Comparison of ENCODE assay signal across 36 cellular contexts in the genomic region with DNA sequence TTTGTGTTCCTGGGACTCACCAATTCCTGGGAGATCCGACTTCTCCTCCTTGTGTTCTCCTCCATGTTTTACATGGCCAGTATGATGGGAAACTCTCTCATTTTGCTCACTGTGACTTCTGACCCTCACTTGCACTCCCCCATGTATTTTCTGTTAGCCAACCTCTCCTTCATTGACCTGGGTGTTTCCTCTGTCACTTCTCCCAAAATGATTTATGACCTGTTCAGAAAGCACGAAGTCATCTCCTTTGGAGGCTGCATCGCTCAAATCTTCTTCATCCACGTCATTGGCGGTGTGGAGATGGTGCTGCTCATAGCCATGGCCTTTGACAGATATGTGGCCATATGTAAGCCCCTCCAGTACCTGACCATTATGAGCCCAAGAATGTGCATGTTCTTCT. TPM values are rescaled to one million over a fixed set of nuclear protein-coding genes. Genes with fewer than 3 reads are reported as not detected.
"Had no signal": no experiment of that assay in that cellular context is flagged by ENCODE, and none has a peak within 500 bp of the region (broad histone marks: within the 10 kb centered on the region; RNA-seq: fewer than 3 reads in every experiment).

No MANE protein-coding gene starts in this region.

- FAIRE-seq: TTC549 had no signal

- H3K36me3 ChIP-seq: ascending aorta, cardiac muscle cell had no signal

- ATAC-seq: activated CD8-positive, alpha-beta T cell treated with anti-CD3 and anti-CD28 coated beads for 36 hours; activated naive CD8-positive, alpha-beta T cell treated with anti-CD3 and anti-CD28 coated beads, Interleukin-2, amount 50 U/mL, for 24 hours; activated T-cell treated with anti-CD3 and anti-CD28 coated beads, Interleukin-2, amount 50 U/mL, for 4 hours; activated T-cell treated with anti-CD3 and anti-CD28 coated beads, Interleukin-2, amount 50 U/mL, for 72 hours; activated T-helper 17 cell treated with anti-CD3 and anti-CD28 coated beads, Interleukin-2, amount 50 U/mL, for 72 hours had no signal

- H3K4me1 ChIP-seq: ascending aorta had no signal

- H3K4me3 ChIP-seq: ascending aorta, cardiac muscle cell had no signal

- H3K27ac ChIP-seq: ascending aorta, cardiac muscle cell, VCaP had no signal

- H3K27me3 ChIP-seq: ascending aorta, cardiac muscle cell had no signal

- DNase-seq: activated B cell treated with CpG ODN at 0.5 μM for 24 hours; activated CD4-positive, alpha-beta memory T cell treated with anti-CD3 and anti-CD28 coated beads for 36 hours; activated CD4-positive, alpha-beta T cell treated with anti-CD3 and anti-CD28 coated beads for 4 hours; activated CD4-positive, alpha-beta T cell treated with anti-CD3 and anti-CD28 coated beads, Interleukin-2, amount 10 ng/mL, durations not matched to agents 24 days and 14 days; activated CD4-positive, alpha-beta T cell treated with anti-CD3 and anti-CD28 coated beads, Interleukin-2, amount 50 U/mL, for 1 hour; activated CD4-positive, alpha-beta T cell treated with anti-CD3 and anti-CD28 coated beads, Interleukin-2, amount 50 U/mL, for 4 hours; activated CD4-positive, CD25-positive, alpha-beta regulatory T cell treated with anti-CD3 and anti-CD28 coated beads, Interleukin-2, amount 50 U/mL, for 72 hours; activated CD8-positive, alpha-beta memory T cell treated with anti-CD3 and anti-CD28 coated beads, Interleukin-2, amount 50 U/mL, for 4 hours; activated CD8-positive, alpha-beta T cell treated with anti-CD3 and anti-CD28 coated beads for 36 hours; activated effector memory CD4-positive, alpha-beta T cell treated with anti-CD3 and anti-CD28 coated beads, Interleukin-2, amount 50 U/mL, for 16 hours; activated gamma-delta T cell treated with Interleukin-2 at 50 U/mL for 16 hours; activated naive CD4-positive, alpha-beta T cell; activated naive CD4-positive, alpha-beta T cell treated with anti-CD3 and anti-CD28 coated beads, Interleukin-2, amount 10 ng/mL, durations not matched to agents 7 days and 5 days; activated naive CD8-positive, alpha-beta T cell treated with anti-CD3 and anti-CD28 coated beads, Interleukin-2, amount 10 ng/mL, durations not matched to agents 7 days and 5 days; activated naive CD8-positive, alpha-beta T cell treated with anti-CD3 and anti-CD28 coated beads, Interleukin-2, amount 50 U/mL, for 24 hours; activated T-cell treated with anti-CD3 and anti-CD28 coated beads for 4 hours; activated T-cell treated with anti-CD3 and anti-CD28 coated beads, Interleukin-2, amount 50 U/mL, for 1 hour; activated T-cell treated with anti-CD3 and anti-CD28 coated beads, Interleukin-2, amount 50 U/mL, for 4 hours; activated T-cell treated with anti-CD3 and anti-CD28 coated beads, Interleukin-2, amount 50 U/mL, for 72 hours; amygdala; anterior cingulate cortex; caudate nucleus; cerebellar nuclear complex; T-helper 1 cell; T-helper 2 cell; T-helper 9 cell had no signal

RNA-seq across cellular contexts. Expression of gene OR4F15, which starts 16.8 kb away (rescaled TPM):
- total RNA-seq: activated B cell treated with CpG ODN at 0.5 μM for 24 hours; activated CD4-positive, alpha-beta memory T cell treated with anti-CD3 and anti-CD28 coated beads for 36 hours; activated CD4-positive, alpha-beta T cell treated with anti-CD3 and anti-CD28 coated beads, Interleukin-2, amount 10 ng/mL, durations not matched to agents 24 days and 14 days; activated CD8-positive, alpha-beta memory T cell treated with anti-CD3 and anti-CD28 coated beads for 36 hours; activated CD8-positive, alpha-beta T cell treated with anti-CD3 and anti-CD28 coated beads for 36 hours; activated naive CD8-positive, alpha-beta T cell treated with anti-CD3 and anti-CD28 coated beads, Interleukin-2, amount 10 ng/mL, durations not matched to agents 7 days and 5 days; activated T-cell treated with anti-CD3 and anti-CD28 coated beads, Interleukin-2, amount 50 U/mL, for 4 hours; activated T-cell treated with anti-CD3 and anti-CD28 coated beads, Interleukin-2, amount 50 U/mL, for 72 hours; activated T-helper 1 cell treated with anti-CD3 and anti-CD28 coated beads, Interleukin-12 subunit alpha, Interleukin-12 subunit beta, Interleukin-2, Interleukin-4 antibody, amounts not matched to agents 30 ng/mL and 10 ng/mL and 1 ng/mL, durations not matched to agents 14 hours and 24 hours and 36 hours; activated T-helper 17 cell treated with anti-CD3 and anti-CD28 coated beads, Interleukin-2, amount 50 U/mL, for 72 hours; ascending aorta; bronchial epithelial cell; cardiac muscle cell; chondrocyte had no signal
- polyA plus RNA-seq: adipose tissue, cardiac muscle cell had no signal

RNA-seq across cellular contexts. Expression of gene OR4F6, which starts 25.5 kb away (rescaled TPM):
- total RNA-seq: activated B cell treated with CpG ODN at 0.5 μM for 24 hours; activated CD4-positive, alpha-beta memory T cell treated with anti-CD3 and anti-CD28 coated beads for 36 hours; activated CD4-positive, alpha-beta T cell treated with anti-CD3 and anti-CD28 coated beads, Interleukin-2, amount 10 ng/mL, durations not matched to agents 24 days and 14 days; activated CD8-positive, alpha-beta memory T cell treated with anti-CD3 and anti-CD28 coated beads for 36 hours; activated CD8-positive, alpha-beta T cell treated with anti-CD3 and anti-CD28 coated beads for 36 hours; activated naive CD8-positive, alpha-beta T cell treated with anti-CD3 and anti-CD28 coated beads, Interleukin-2, amount 10 ng/mL, durations not matched to agents 7 days and 5 days; activated T-cell treated with anti-CD3 and anti-CD28 coated beads, Interleukin-2, amount 50 U/mL, for 4 hours; activated T-cell treated with anti-CD3 and anti-CD28 coated beads, Interleukin-2, amount 50 U/mL, for 72 hours; activated T-helper 1 cell treated with anti-CD3 and anti-CD28 coated beads, Interleukin-12 subunit alpha, Interleukin-12 subunit beta, Interleukin-2, Interleukin-4 antibody, amounts not matched to agents 30 ng/mL and 10 ng/mL and 1 ng/mL, durations not matched to agents 14 hours and 24 hours and 36 hours; activated T-helper 17 cell treated with anti-CD3 and anti-CD28 coated beads, Interleukin-2, amount 50 U/mL, for 72 hours; ascending aorta; bronchial epithelial cell; cardiac muscle cell; chondrocyte had no signal
- polyA plus RNA-seq: adipose tissue, cardiac muscle cell had no signal
